8 cellular contexts compared by ENCODE assay signal in the genomic region with DNA sequence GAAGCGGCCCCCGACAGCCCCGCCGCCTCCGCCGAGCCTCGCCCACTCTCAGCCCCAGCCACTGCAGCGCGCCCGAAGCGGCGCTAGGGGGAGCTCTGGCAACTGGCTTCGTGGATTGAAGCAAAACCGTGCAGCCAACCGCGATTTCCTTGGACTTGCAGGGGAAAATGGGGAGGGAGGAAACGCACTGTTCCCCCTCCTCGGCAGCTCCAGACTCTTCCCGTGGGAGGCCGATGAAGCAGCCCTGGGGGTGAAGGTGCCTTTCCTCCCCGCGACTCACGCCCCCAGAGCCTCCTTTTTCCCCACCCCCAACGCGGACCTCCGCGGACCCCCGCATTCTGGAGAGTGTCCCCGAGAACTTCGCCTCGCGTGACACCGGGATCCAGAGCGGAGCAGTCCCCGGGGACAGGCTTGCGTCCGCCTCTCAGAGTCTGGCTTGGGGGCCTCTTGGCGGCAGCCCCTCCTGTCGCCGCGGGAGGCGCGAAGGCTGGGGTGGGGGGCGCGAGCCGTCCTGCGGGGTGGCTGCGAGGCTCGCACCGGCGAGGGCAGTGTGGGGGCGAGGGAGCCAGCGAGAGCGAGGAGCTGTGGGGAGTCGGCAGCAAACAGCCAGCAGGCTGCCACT. TPM values are rescaled to one million over a fixed set of nuclear protein-coding genes. Genes with fewer than 3 reads are reported as not detected.
DNase-seq lines count a peak whose midpoint lies in the region; ATAC-seq, FAIRE-seq and TF ChIP-seq lines count a peak whose summit lies in the region.

No MANE protein-coding gene starts in this region.

- peak overlapping the region; percentile 93 for H3K4me2 ChIP-seq in H9 (ENCODE audit: insufficient read depth, insufficient read length, low read length)
- peak overlapping the region; percentile 94 for H3K4me2 ChIP-seq in HepG2 (ENCODE audit: low read depth, low read length)

- no peak overlapping the region for H2AK5ac ChIP-seq in H9 (ENCODE audit: insufficient read length, low read length)

- H3K14ac ChIP-seq in H9 (ENCODE audit: insufficient read depth, low read length) = 0 out of 2 replicates have a peak overlapping the region, but pooled peaks have one; percentile 12

- no peak overlapping the region for H4K5ac ChIP-seq in H9 (ENCODE audit: insufficient read length, low read depth, low read length)

- no peaks in the 10 kb centered on the region for H3K9me3 ChIP-seq in H9 (ENCODE audit: control insufficient read depth, low read depth, low read length)
- H3K9me3 ChIP-seq in HepG2 (ENCODE audit: low read length) = no peaks in the 10 kb centered on the region

- in situ Hi-C loops in HepG2 (cut with HindIII; ENCODE audit: extremely low pct_ligation_motif_present, low pct_unique_long_range_greater_than_20kb) = loop anchor here (10.0 kb wide), 2 partner anchors 301 to 441 kb away; no protein-coding TSS in a partner anchor

- peaks cover 75% of the 10 kb centered on the region for H3K27me3 Mint-ChIP-seq in H9 (ENCODE audit: low read depth)
- peaks cover 23% of the 10 kb centered on the region for H3K27me3 Mint-ChIP-seq in dendritic cell treated with granulocyte-macrophage colony-stimulating factor and Interleukin-4, amounts not matched to agents 40 ng/mL and 50 ng/mL, for 4 days

- H4K8ac ChIP-seq in H9 (replicated peaks; ENCODE audit: insufficient read length, low read depth, low read length) = no peak overlapping the region

- H3K27ac ChIP-seq in H9 (ENCODE audit: insufficient read length, low read depth, low read length) = no peak overlapping the region
- H3K27ac ChIP-seq in HepG2 (ENCODE audit: extremely low read length, insufficient read depth, low read length) = peak overlapping the region; percentile 49

- peak; percentile 87 for DNase-seq in AG08395 (ENCODE audit: low spot score)
- peak; percentile 75 for DNase-seq in H9
- DNase-seq in NCI-H524 (lab: John Stamatoyannopoulos, UW) = peak; percentile 78 to 91
- peak; percentile 76 to 79 for DNase-seq in activated CD4-positive, alpha-beta T cell treated with anti-CD3 and anti-CD28 coated beads, Interleukin-2, amount 50 U/mL, for 4 hours
- peak; percentile 68 for DNase-seq in HepG2 (ENCODE audit: low spot score)
- peak; percentile 85 to 89 for DNase-seq in stimulated activated CD4-positive, alpha-beta T cell treated with anti-CD3 and anti-CD28 coated beads, Interleukin-2, amount 100 ng/mL, for 24 hours

- no peaks in the 10 kb centered on the region for H3K79me1 ChIP-seq in H9 (ENCODE audit: insufficient read depth, low read depth, low read length, poor library complexity, severe bottlenecking)

- H2BK120ac ChIP-seq in H9 (ENCODE audit: low read depth, low read length, poor library complexity, severe bottlenecking) = no peak overlapping the region

- no peak overlapping the region for H3T11ph ChIP-seq in H9 (ENCODE audit: low read length)

- no peak overlapping the region for H3K56ac ChIP-seq in H9 (ENCODE audit: insufficient read length, low read depth, low read length)

- H2BK5ac ChIP-seq in H9 (ENCODE audit: insufficient read length, low read length) = no peak overlapping the region

- H2BK15ac ChIP-seq in H9 (ENCODE audit: low read depth, low read length) = no peak overlapping the region

- no peak for TF ChIP-seq POLR2A in HepG2 (IDR thresholded peaks at IDR 0.05; ENCODE audit: insufficient read depth in 1 of 2, low read depth in 2 of 2, low read length in 2 of 2)

- no peak for FAIRE-seq in HepG2 (lab: Jason Lieb, UNC)

- CTCF ChIA-PET in HepG2 (lab: Yijun Ruan, JAX; ENCODE audit: low intra/inter-chr PET ratio, low total read pairs) = interaction anchor here (1.7 kb wide), 1 partner anchor 437 kb away, joined by 9 read pairs; no protein-coding TSS in a partner anchor

- H3K4ac ChIP-seq in H9 (ENCODE audit: low read depth, low read length) = no peak overlapping the region

- H3K4me1 Mint-ChIP-seq in H9 = peaks cover 12 to 20% of the 10 kb centered on the region in 2 experiments
- H3K4me1 Mint-ChIP-seq in dendritic cell treated with granulocyte-macrophage colony-stimulating factor and Interleukin-4, amounts not matched to agents 40 ng/mL and 50 ng/mL, for 4 days (ENCODE audit: low read depth) = peaks cover 49% of the 10 kb centered on the region

- H4K20me1 ChIP-seq in H9 (ENCODE audit: control insufficient read depth, insufficient read depth, insufficient read length) = no peaks in the 10 kb centered on the region
- H4K20me1 ChIP-seq in HepG2 (ENCODE audit: insufficient read depth, low read length) = peaks cover 3% of the 10 kb centered on the region; the same call in 1 of the 2 replicates

- H3K79me2 ChIP-seq in H9 (ENCODE audit: insufficient read depth, low read length) = no peaks in the 10 kb centered on the region
- H3K79me2 ChIP-seq in HepG2 (ENCODE audit: insufficient read depth, low read length) = peaks cover 5% of the 10 kb centered on the region

- H4K91ac ChIP-seq in H9 (ENCODE audit: insufficient read length, low read depth, low read length) = no peak overlapping the region

- peak overlapping the region; percentile 62 to 86 for H3K4me3 Mint-ChIP-seq in H9
- H3K4me3 Mint-ChIP-seq in dendritic cell treated with granulocyte-macrophage colony-stimulating factor and Interleukin-4, amounts not matched to agents 40 ng/mL and 50 ng/mL, for 4 days = peak overlapping the region; percentile 92

- no peak overlapping the region for H3K18ac ChIP-seq in H9 (ENCODE audit: insufficient read length, low read depth, low read length)

- H3K23me2 ChIP-seq in H9 (ENCODE audit: insufficient read length, low read depth, low read length, poor library complexity, severe bottlenecking) = peaks cover 29% of the 10 kb centered on the region

- WGBS in H9 (ENCODE audit: extremely low coverage, insufficient read length, low lambda C conversion rate) = no CpG with 5 or more reads among the region's 55 CpGs
- 1% methylated on average over 21 of the region's 55 CpGs for WGBS in HepG2 (ENCODE audit: low lambda C conversion rate)

- no peaks in the 10 kb centered on the region for H3K9me3 Mint-ChIP-seq in H9
- no peaks in the 10 kb centered on the region for H3K9me3 Mint-ChIP-seq in dendritic cell treated with granulocyte-macrophage colony-stimulating factor and Interleukin-4, amounts not matched to agents 40 ng/mL and 50 ng/mL, for 4 days

- no peak overlapping the region for H2BK12ac ChIP-seq in H9 (ENCODE audit: insufficient read length, low read depth, low read length)

- ATAC-seq in HepG2 (peak; percentile 42), GM18870 (IDR thresholded peaks at IDR 0.05; ENCODE audit: unreplicated experiment) (no peak)

- H3K27ac Mint-ChIP-seq in H9 = no peak overlapping the region
- H3K27ac Mint-ChIP-seq in dendritic cell treated with granulocyte-macrophage colony-stimulating factor and Interleukin-4, amounts not matched to agents 40 ng/mL and 50 ng/mL, for 4 days = peak overlapping the region; percentile 91

- no peak overlapping the region for H3K9ac ChIP-seq in H9 (ENCODE audit: extremely low read depth, insufficient read length, low read length)
- peak overlapping the region; percentile 78 for H3K9ac ChIP-seq in HepG2 (ENCODE audit: insufficient read depth, low read depth, low read length)

- H3K27me3 ChIP-seq in H9 (ENCODE audit: insufficient read depth, low read length) (peaks cover 25% of the 10 kb centered on the region), HepG2 (ENCODE audit: control insufficient read depth in 1 of 2, insufficient read depth in 2 of 2, low read length in 2 of 2) (peaks cover 11 to 38% of the 10 kb centered on the region in 2 experiments)

- H2BK20ac ChIP-seq in H9 (ENCODE audit: low read depth, low read length, poor library complexity, severe bottlenecking) = no peak overlapping the region

- H3K4me3 ChIP-seq in HepG2 (replicated peaks in 1 of 3; ENCODE audit: insufficient read depth in 1 of 3, low read depth in 2 of 3, low read length in 3 of 3) = peak overlapping the region; percentile 83 to 93 (median 90)

- no peaks in the 10 kb centered on the region; a peak in 1 of 7 replicates for H3K36me3 Mint-ChIP-seq in H9 (ENCODE audit: insufficient read depth in 1 of 3, low read depth in 3 of 3)
- peaks cover 18% of the 10 kb centered on the region for H3K36me3 Mint-ChIP-seq in dendritic cell treated with granulocyte-macrophage colony-stimulating factor and Interleukin-4, amounts not matched to agents 40 ng/mL and 50 ng/mL, for 4 days (ENCODE audit: low read depth)

- TF ChIP-seq EP300 in HepG2 (IDR thresholded peaks at IDR 0.05; ENCODE audit: low read depth in 2 of 2, low read length in 2 of 2) = no peak
- TF ChIP-seq EP300 in HepG2 (CRISPR knock-in tag; IDR thresholded peaks at IDR 0.05; ENCODE audit: borderline replicate concordance) = no peak

- intact Hi-C loops in dendritic cell treated with granulocyte-macrophage colony-stimulating factor and Interleukin-4, amounts not matched to agents 40 ng/mL and 50 ng/mL, for 4 days (cut with micrococcal nuclease) = loop anchor here (10.0 kb wide), 2 partner anchors 241 to 441 kb away; no protein-coding TSS in a partner anchor
- intact Hi-C loops in HepG2 (cut with micrococcal nuclease; ENCODE audit: unreplicated experiment) = loop anchor here (10.0 kb wide), 3 partner anchors 171 to 451 kb away; partner anchors contain the start of genes C9orf50 and NTMT1

- TF ChIP-seq CTCF in H9 (conservative IDR thresholded peaks at IDR 0.05) = peak; percentile 96
- TF ChIP-seq CTCF in HepG2 (CRISPR knock-in tag; IDR thresholded peaks at IDR 0.05) = peak; percentile 96

- TF ChIP-seq RAD21 in HepG2 (CRISPR knock-in tag; IDR thresholded peaks at IDR 0.05) = peak; percentile 81

- no peaks in the 10 kb centered on the region for H3K36me3 ChIP-seq in HepG2 (replicated peaks in 1 of 2; ENCODE audit: control insufficient read depth in 1 of 2, insufficient read depth in 2 of 2, low read length in 2 of 2)

- POLR2A ChIA-PET in HepG2 (lab: Yijun Ruan, JAX) = interaction anchor here (0.7 to 5.6 kb wide), 21 partner anchors 9 to 452 kb away, joined by 3 to 55 read pairs (median 5); partner anchors contain the start of gene NTMT1

- H2AFZ ChIP-seq in H9 (ENCODE audit: low read length) (no peak overlapping the region), HepG2 (ENCODE audit: low read length) (no peak overlapping the region)

- BruUV-seq in HepG2 (replicated peaks; lab: Mats Ljungman, UMichigan) = TSS peak; percentile 59

- no peaks in the 10 kb centered on the region; the same call in 1 of the 2 replicates for H3K4me1 ChIP-seq in H9 (ENCODE audit: insufficient read depth, low read length)
- H3K4me1 ChIP-seq in HepG2 (ENCODE audit: insufficient read depth, low read length) = peaks cover 47% of the 10 kb centered on the region

- H3K23ac ChIP-seq in H9 (ENCODE audit: insufficient read length, low read depth, low read length) = no peak overlapping the region

RNA-seq across cellular contexts. Expression of gene IER5L, which starts 3.8 kb away (rescaled TPM):
- total RNA-seq in H9 (2021) (1.0 and 1.3 TPM in 2 replicates), HepG2 (2016; rRNA removed; fragmentation: Illumina TruSeq; extraction: Trizol) (2.5 and 3.3 TPM in 2 replicates)
- total RNA-seq in HepG2 (2016; cell fraction: cytosol; rRNA removed; fragmentation: Illumina TruSeq; extraction: Trizol; ENCODE audit: low read depth) = 2.4 and 2.5 TPM in 2 replicates
- 2.6 and 3.2 TPM in 2 replicates for total RNA-seq in HepG2 (2016; cell fraction: insoluble cytoplasmic fraction; rRNA removed; fragmentation: Illumina TruSeq; extraction: Trizol)
- total RNA-seq in HepG2 (2016; cell fraction: membrane; rRNA removed; fragmentation: Illumina TruSeq; extraction: Trizol) = 2.0 and 2.7 TPM in 2 replicates
- 0.84 and 1.2 TPM in 2 replicates for total RNA-seq in HepG2 (2016; cell fraction: nucleus; rRNA removed; fragmentation: Illumina TruSeq; extraction: Trizol)
- polyA plus RNA-seq in HepG2 (2011; rRNA removed) = 1.8 and 3.6 TPM in 2 replicates
- 2.1 and 3.1 TPM in 2 replicates for polyA plus RNA-seq in HepG2 (2011; cell fraction: cytosol; rRNA removed)
- 4.4 and 4.5 TPM in 2 replicates for polyA plus RNA-seq in HepG2 (2011; cell fraction: nucleus; rRNA removed)
- 1.5 and 2.6 TPM in 2 replicates for polyA plus RNA-seq in HepG2 (2012)
- polyA plus RNA-seq in HepG2 (2016; cell fraction: cytosol; fragmentation: Illumina TruSeq; extraction: Trizol; ENCODE audit: low read depth) = 0.59 and 0.61 TPM in 2 replicates
- polyA plus RNA-seq in HepG2 (2016; cell fraction: insoluble cytoplasmic fraction; fragmentation: Illumina TruSeq; extraction: Trizol; ENCODE audit: low read depth) = 2.2 and 2.5 TPM in 2 replicates
- 0.52 and 0.74 TPM in 2 replicates for polyA plus RNA-seq in HepG2 (2016; cell fraction: membrane; fragmentation: Illumina TruSeq; extraction: Trizol; ENCODE audit: low read depth)
- 1.3 and 2.1 TPM in 2 replicates for polyA plus RNA-seq in HepG2 (2016; cell fraction: nucleus; fragmentation: Illumina TruSeq; extraction: Trizol; ENCODE audit: insufficient read depth, low read depth)
- 5.5 and 12.0 TPM in 2 replicates for polyA minus RNA-seq in HepG2 (2011; rRNA and poly(A)+ RNA removed; ENCODE audit: low replicate concordance)
- 5.6 and 6.2 TPM in 2 replicates for polyA minus RNA-seq in HepG2 (2011; cell fraction: cytosol; rRNA and poly(A)+ RNA removed)
- polyA minus RNA-seq in HepG2 (2011; cell fraction: nucleus; rRNA and poly(A)+ RNA removed) = 1.2 and 1.9 TPM in 2 replicates
